ENCODE assay signal across 21 cellular contexts in genomic region chr12:82942963-82943362, GRCh38.
DNase-seq lines count a peak whose midpoint lies in the region; ATAC-seq and TF ChIP-seq lines count a peak whose summit lies in the region.
"Had no signal": no experiment of that assay in that cellular context is flagged by ENCODE, and none has a peak within 500 bp of the region (broad histone marks: within the 10 kb centered on the region; RNA-seq: fewer than 3 reads in every experiment).

No MANE protein-coding gene starts in this region.

- no peaks in the 10 kb centered on the region for H3K27me3 Mint-ChIP-seq in activated T-helper 17 cell treated with anti-CD3 and anti-CD28 coated beads, Interleukin-2, amount 50 U/mL, for 72 hours
- H3K27me3 Mint-ChIP-seq in nephron (ENCODE audit: low read depth) (no peaks in the 10 kb centered on the region), natural killer cell (ENCODE audit: low read depth in 2 of 2) (no peaks in the 10 kb centered on the region)
- H3K27me3 Mint-ChIP-seq: IgD-negative memory B cell; stimulated activated memory B cell treated with anti-CD40 and anti-IgM and Interleukin-4, amounts not matched to agents 10 μg/mL and 1 μg/mL and 100 μg/mL, for 72 hours had no signal

- H3K4me3 Mint-ChIP-seq in activated T-helper 17 cell treated with anti-CD3 and anti-CD28 coated beads, Interleukin-2, amount 50 U/mL, for 72 hours, result no peak overlapping the region
- H3K4me3 Mint-ChIP-seq in nephron (no peak overlapping the region), natural killer cell (no peak overlapping the region)
- H3K4me3 Mint-ChIP-seq: HFFc6; IgD-negative memory B cell; stimulated activated memory B cell treated with anti-CD40 and anti-IgM and Interleukin-4, amounts not matched to agents 10 μg/mL and 1 μg/mL and 100 μg/mL, for 72 hours; T-helper 1 cell treated with Interleukin-12 subunit alpha and Interleukin-12 subunit beta and Interleukin-4 antibody, amounts not matched to agents 30 μg/mL and 1 μg/mL, for 36 hours had no signal

- peak; percentile 92 for ATAC-seq in GM18868 (IDR thresholded peaks at IDR 0.05; ENCODE audit: unreplicated experiment)
- peak; percentile 70 for ATAC-seq in HG02938 (IDR thresholded peaks at IDR 0.05; ENCODE audit: unreplicated experiment)
- ATAC-seq in activated T-helper 17 cell treated with anti-CD3 and anti-CD28 coated beads, Interleukin-2, amount 50 U/mL, for 72 hours (replicated peaks), result peak; percentile 64
- ATAC-seq in left ventricle myocardium superior, result no peak
- no peak for ATAC-seq in natural killer cell
- no peak for ATAC-seq in GM21423 (IDR thresholded peaks at IDR 0.05; ENCODE audit: unreplicated experiment)
- ATAC-seq: Right ventricle myocardium inferior; stimulated activated memory B cell treated with anti-CD40 and anti-IgM and Interleukin-4, amounts not matched to agents 10 μg/mL and 1 μg/mL and 100 μg/mL, for 72 hours had no signal

- no peak overlapping the region for H3K27ac Mint-ChIP-seq in activated T-helper 17 cell treated with anti-CD3 and anti-CD28 coated beads, Interleukin-2, amount 50 U/mL, for 72 hours
- peak overlapping the region; percentile 41 to 66 (median 52) for H3K27ac Mint-ChIP-seq in nephron
- no peak overlapping the region for H3K27ac Mint-ChIP-seq in natural killer cell
- H3K27ac Mint-ChIP-seq: HFFc6; IgD-negative memory B cell; stimulated activated memory B cell treated with anti-CD40 and anti-IgM and Interleukin-4, amounts not matched to agents 10 μg/mL and 1 μg/mL and 100 μg/mL, for 72 hours; T-helper 1 cell treated with Interleukin-12 subunit alpha and Interleukin-12 subunit beta and Interleukin-4 antibody, amounts not matched to agents 30 μg/mL and 1 μg/mL, for 36 hours had no signal

- TF ChIP-seq CTCF in nephron (IDR thresholded peaks at IDR 0.05; ENCODE audit: unreplicated experiment in 3 of 3), result no peak
- TF ChIP-seq CTCF in natural killer cell (IDR thresholded peaks at IDR 0.05), result no peak

- H3K36me3 Mint-ChIP-seq in activated T-helper 17 cell treated with anti-CD3 and anti-CD28 coated beads, Interleukin-2, amount 50 U/mL, for 72 hours (ENCODE audit: low read depth), result no peaks in the 10 kb centered on the region
- no peaks in the 10 kb centered on the region for H3K36me3 Mint-ChIP-seq in nephron (ENCODE audit: low read depth)
- no peaks in the 10 kb centered on the region for H3K36me3 Mint-ChIP-seq in natural killer cell

- H3K9me3 Mint-ChIP-seq in activated T-helper 17 cell treated with anti-CD3 and anti-CD28 coated beads, Interleukin-2, amount 50 U/mL, for 72 hours, result no peaks in the 10 kb centered on the region
- H3K9me3 Mint-ChIP-seq in nephron (no peaks in the 10 kb centered on the region), natural killer cell (peaks cover 7 to 13% of the 10 kb centered on the region in 2 donors)
- H3K9me3 Mint-ChIP-seq: stimulated activated memory B cell treated with anti-CD40 and anti-IgM and Interleukin-4, amounts not matched to agents 10 μg/mL and 1 μg/mL and 100 μg/mL, for 72 hours; T-helper 1 cell treated with Interleukin-12 subunit alpha and Interleukin-12 subunit beta and Interleukin-4 antibody, amounts not matched to agents 30 μg/mL and 1 μg/mL, for 36 hours had no signal

- intact Hi-C loops in left ventricle myocardium superior (cut with micrococcal nuclease), result no loop called here
- intact Hi-C loops in natural killer cell (cut with micrococcal nuclease), result no loop called here

- DNase-seq in left ventricle myocardium superior (no peak), natural killer cell (no peak), NCI-H2196 (lab: John Stamatoyannopoulos, UW; ENCODE audit: unreplicated experiment) (no peak)
- DNase-seq: activated CD4-positive, CD25-positive, alpha-beta regulatory T cell treated with anti-CD3 and anti-CD28 coated beads, Interleukin-2, amount 50 U/mL, for 72 hours; activated gamma-delta T cell treated with Interleukin-2 at 50 U/mL for 16 hours; brain microvascular endothelial cell; HFFc6; mesenchymal stem cell; NCI-H1048; NCI-H2171 treated with DMSO at 0.1 percent for 48 hours; nucleus accumbens; upper lobe of left lung had no signal

- no peaks in the 10 kb centered on the region for H3K4me1 Mint-ChIP-seq in activated T-helper 17 cell treated with anti-CD3 and anti-CD28 coated beads, Interleukin-2, amount 50 U/mL, for 72 hours
- H3K4me1 Mint-ChIP-seq in nephron (peaks cover 14% of the 10 kb centered on the region), natural killer cell (no peaks in the 10 kb centered on the region)
- H3K4me1 Mint-ChIP-seq: IgD-negative memory B cell; stimulated activated memory B cell treated with anti-CD40 and anti-IgM and Interleukin-4, amounts not matched to agents 10 μg/mL and 1 μg/mL and 100 μg/mL, for 72 hours had no signal

Comparison
In these comparisons a context has a peak if more than half of its experiments do, and no peak if none do; other contexts are left out.
1. ATAC-seq: peak in GM18868 (single experiment), HG02938 (single experiment) and activated T-helper 17 cell treated with anti-CD3 and anti-CD28 coated beads, Interleukin-2, amount 50 U/mL, for 72 hours (single experiment); none in left ventricle myocardium superior (single experiment), natural killer cell (0 of 3) and GM21423 (single experiment).
2. H3K27ac Mint-ChIP-seq: peak in nephron (3 of 3); none in activated T-helper 17 cell treated with anti-CD3 and anti-CD28 coated beads, Interleukin-2, amount 50 U/mL, for 72 hours (single experiment) and natural killer cell (0 of 2).